ENCODE assay signal across 17 cellular contexts in the genomic region with DNA sequence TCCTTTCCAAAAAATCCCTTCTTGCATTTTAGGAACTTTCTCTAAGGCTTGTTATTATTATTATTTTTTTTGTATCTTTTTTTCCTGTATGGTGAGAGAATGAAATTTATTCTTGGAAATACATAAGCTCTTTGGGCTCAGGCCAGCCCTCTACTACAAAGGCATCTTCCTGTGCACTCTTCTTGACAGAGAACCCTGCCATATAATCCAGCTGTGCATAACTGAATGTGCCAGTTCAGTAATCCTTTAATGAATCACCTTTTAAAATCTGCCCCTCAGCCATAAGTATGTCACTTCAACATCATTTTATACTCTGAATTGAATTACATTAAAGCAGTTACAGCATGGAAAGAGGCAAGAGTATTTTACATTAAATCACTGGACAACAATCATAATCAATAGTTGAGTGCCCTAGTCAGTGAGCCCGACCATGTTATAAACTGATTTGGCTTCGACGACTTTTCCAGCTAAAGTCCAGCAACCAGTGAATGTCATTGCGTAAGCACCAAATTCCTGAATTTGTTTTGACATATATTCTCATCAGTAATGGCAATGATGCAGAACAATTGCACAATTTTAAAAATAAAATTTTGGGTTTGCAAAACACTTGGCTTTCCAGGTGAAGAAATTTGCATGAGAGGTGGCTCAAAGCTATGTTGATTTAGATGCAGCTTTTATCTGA. TPM values are rescaled to one million over a fixed set of nuclear protein-coding genes. Genes with fewer than 3 reads are reported as not detected.
A peak's percentile ranks its signal among the peaks of the same experiment; 100 is the strongest.
DNase-seq lines count a peak whose midpoint lies in the region; ATAC-seq and TF ChIP-seq lines count a peak whose summit lies in the region.
"Had no signal": no experiment of that assay in that cellular context is flagged by ENCODE, and none has a peak within 500 bp of the region (broad histone marks: within the 10 kb centered on the region; RNA-seq: fewer than 3 reads in every experiment).

No MANE protein-coding gene starts in this region.

- H2BK5ac ChIP-seq in neuronal stem cell (ENCODE audit: low read length) = no peak overlapping the region

- intact Hi-C loops in sigmoid colon (cut with DNase I) = no loop called here

- DNase-seq in EH (ENCODE audit: low read depth) = peak; percentile 26
- DNase-seq in adipocyte (ENCODE audit: low read depth) = peak; percentile 77
- DNase-seq in fibroblast of villous mesenchyme (ENCODE audit: low read depth) = peak; percentile 73
- DNase-seq in sigmoid colon = no peak
- DNase-seq in neuronal stem cell (ENCODE audit: low spot score) = no peak
- no peak for DNase-seq in KBM-7
- no peak for DNase-seq in GM19238 (ENCODE audit: insufficient read length, low spot score)
- DNase-seq: activated CD4-positive, alpha-beta T cell treated with anti-CD3 and anti-CD28 coated beads, Interleukin-2, amount 10 ng/mL, durations not matched to agents 24 days and 14 days; CD4-positive, alpha-beta memory T cell; esophagus squamous epithelium; NCI-H2029 treated with DMSO at 0.1 percent for 48 hours; NCI-H510A treated with DMSO at 0.1 percent for 48 hours; stimulated activated CD4-positive, alpha-beta T cell treated with anti-CD3 and anti-CD28 coated beads, Interleukin-12 subunit alpha, Interleukin-12 subunit beta, amount 100 ng/mL, for 4 hours had no signal

- no peak overlapping the region for H2BK120ac ChIP-seq in neuronal stem cell (ENCODE audit: low read depth, low read length)

- no peak overlapping the region for H3K14ac ChIP-seq in neuronal stem cell (ENCODE audit: low read length)

- H4K8ac ChIP-seq in neuronal stem cell (ENCODE audit: low read depth, low read length) = no peak overlapping the region

- H3K9ac ChIP-seq in adipocyte (ENCODE audit: low read length) = peak overlapping the region; percentile 78
- H3K9ac ChIP-seq in neuronal stem cell (ENCODE audit: low read depth, low read length, poor library complexity) = no peak overlapping the region

- H3K36me3 ChIP-seq in adipocyte (ENCODE audit: control insufficient read depth, insufficient read depth, low read length, severe bottlenecking) (no peaks in the 10 kb centered on the region), sigmoid colon (no peaks in the 10 kb centered on the region), neuronal stem cell (replicated peaks in 1 of 2; ENCODE audit: control insufficient read depth in 2 of 2, insufficient read depth in 2 of 2, low read length in 2 of 2) (no peaks in the 10 kb centered on the region)
- H3K36me3 ChIP-seq: cardiac muscle cell, esophagus squamous epithelium, prostate gland had no signal

- no peak overlapping the region for H3K4me2 ChIP-seq in neuronal stem cell (ENCODE audit: insufficient read depth, low read length, poor library complexity, severe bottlenecking)

- H3K27me3 ChIP-seq in adipocyte (replicated peaks; ENCODE audit: control insufficient read depth, insufficient read depth, low read length) (no peaks in the 10 kb centered on the region), sigmoid colon (no peaks in the 10 kb centered on the region), neuronal stem cell (ENCODE audit: control insufficient read depth in 3 of 3, insufficient read depth in 3 of 3, low read depth in 1 of 3, low read length in 3 of 3) (no peaks in the 10 kb centered on the region)
- H3K27me3 ChIP-seq: cardiac muscle cell, esophagus squamous epithelium had no signal

- no peaks in the 10 kb centered on the region for H3K79me1 ChIP-seq in neuronal stem cell (ENCODE audit: low read depth, low read length)

- H3K4me3 ChIP-seq in adipocyte (ENCODE audit: low read length) (peak overlapping the region; percentile 74), fibroblast of villous mesenchyme (ENCODE audit: low read depth, low read length) (peak overlapping the region; percentile 2), sigmoid colon (no peak overlapping the region), neuronal stem cell (ENCODE audit: low read length in 2 of 2) (no peak overlapping the region)
- H3K4me3 ChIP-seq: cardiac muscle cell, esophagus squamous epithelium, prostate gland had no signal

- H3K4me1 ChIP-seq in adipocyte (ENCODE audit: control insufficient read depth, insufficient read depth, low read length) = peaks cover 37% of the 10 kb centered on the region
- H3K4me1 ChIP-seq in sigmoid colon = no peaks in the 10 kb centered on the region
- H3K4me1 ChIP-seq in neuronal stem cell (ENCODE audit: control insufficient read depth in 2 of 2, insufficient read depth in 1 of 2, low read depth in 1 of 2, low read length in 2 of 2) = no peaks in the 10 kb centered on the region
- H3K4me1 ChIP-seq: prostate gland had no signal

- no peak overlapping the region for H3K23ac ChIP-seq in neuronal stem cell (ENCODE audit: low read depth, low read length, poor library complexity)

- no peak overlapping the region for H2BK15ac ChIP-seq in neuronal stem cell (ENCODE audit: low read length)

- H3K9me3 ChIP-seq in adipocyte (ENCODE audit: control insufficient read depth, low read length) (no peaks in the 10 kb centered on the region), sigmoid colon (no peaks in the 10 kb centered on the region), neuronal stem cell (replicated peaks in 1 of 2; ENCODE audit: control insufficient read depth in 2 of 2, insufficient read depth in 1 of 2, low read depth in 1 of 2, low read length in 2 of 2) (no peaks in the 10 kb centered on the region)
- H3K9me3 ChIP-seq: esophagus squamous epithelium, prostate gland had no signal

- TF ChIP-seq CTCF in fibroblast of villous mesenchyme (IDR thresholded peaks at IDR 0.05; ENCODE audit: insufficient read depth, low read depth, low read length) = no peak
- TF ChIP-seq CTCF in sigmoid colon (IDR thresholded peaks at IDR 0.05) = no peak

- no peak overlapping the region for H2AFZ ChIP-seq in neuronal stem cell (ENCODE audit: low read length)

- no peak overlapping the region for H3K4ac ChIP-seq in neuronal stem cell (ENCODE audit: low read length)

- H3K18ac ChIP-seq in neuronal stem cell (ENCODE audit: low read length) = no peak overlapping the region

- TF ChIP-seq POLR2A in sigmoid colon (IDR thresholded peaks at IDR 0.05) = no peak

- H2BK12ac ChIP-seq in neuronal stem cell (ENCODE audit: low read length) = no peak overlapping the region

- H2AK5ac ChIP-seq in neuronal stem cell (ENCODE audit: low read depth, low read length) = no peak overlapping the region

- 64 to 79% methylated on average over 4 of the region's 4 CpGs for WGBS in sigmoid colon, 2 donors
- WGBS in neuronal stem cell (ENCODE audit: extremely low coverage in 2 of 2, insufficient read length in 2 of 2, insufficient replicate concordance in 1 of 2), 2 donors = no CpG with 5 or more reads among the region's 4 CpGs

- H4K91ac ChIP-seq in neuronal stem cell (ENCODE audit: low read depth, low read length, poor library complexity) = no peak overlapping the region

- in situ Hi-C loops in KBM-7 (cut with MboI; ENCODE audit: low pct_unique_long_range_greater_than_20kb, low sequenced_read_pairs) = no loop called here

- no peak for ATAC-seq in GM21576 (IDR thresholded peaks at IDR 0.05; ENCODE audit: unreplicated experiment)

- peak overlapping the region in 3 of 4 donors; percentile 21 to 43 (median 39) for H3K27ac ChIP-seq in sigmoid colon
- no peak overlapping the region for H3K27ac ChIP-seq in neuronal stem cell (replicated peaks; ENCODE audit: low read length)
- H3K27ac ChIP-seq: cardiac muscle cell, prostate gland had no signal

- TF ChIP-seq EP300 in sigmoid colon (IDR thresholded peaks at IDR 0.05) = no peak

RNA-seq across cellular contexts. Expression of a gene that starts 59.2 kb away (rescaled TPM):
- 18.7 and 61.7 TPM in 2 replicates for total RNA-seq in fibroblast of villous mesenchyme
- total RNA-seq in sigmoid colon = 1 to 10 TPM in 2 of 4 donors, under 1 TPM in 2; 0.68 to 3.3 (median 2.0) TPM
- polyA plus RNA-seq in sigmoid colon = under 1 TPM in 2 of 3 donors, not detected in 1; 0.25 to 0.60 TPM
- polyA plus RNA-seq in neuronal stem cell (2013, experiment 1 of 2) = 2.1 TPM
- 2.4 TPM for polyA plus RNA-seq in neuronal stem cell (2013, experiment 2 of 2)
- total RNA-seq: activated CD4-positive, alpha-beta T cell treated with anti-CD3 and anti-CD28 coated beads, Interleukin-2, amount 10 ng/mL, durations not matched to agents 24 days and 14 days; cardiac muscle cell; CD4-positive, alpha-beta memory T cell; kidney epithelial cell had no signal
- polyA plus RNA-seq: cardiac muscle cell; CD4-positive, alpha-beta memory T cell had no signal

Comparison
In these comparisons a context has a peak if more than half of its experiments do, and no peak if none do; other contexts are left out.
1. DNase-seq: peak in EH (single experiment), adipocyte (single experiment) and fibroblast of villous mesenchyme (single experiment); none in sigmoid colon (single experiment), neuronal stem cell (single experiment), KBM-7 (single experiment) and GM19238 (single experiment).
2. H3K4me3 ChIP-seq: peak in adipocyte (single experiment) and fibroblast of villous mesenchyme (single experiment); none in sigmoid colon (0 of 4) and neuronal stem cell (0 of 2).